Comparison of ENCODE assay signal across 8 cellular contexts in genomic region chr4:10118355-10119004, GRCh38. TPM values are rescaled to one million over a fixed set of nuclear protein-coding genes. Genes with fewer than 3 reads are reported as not detected.
A peak's percentile ranks its signal among the peaks of the same experiment; 100 is the strongest.
DNase-seq lines count a peak whose midpoint lies in the region; ATAC-seq and TF ChIP-seq lines count a peak whose summit lies in the region.

No MANE protein-coding gene starts in this region.

- H3K4me1 ChIP-seq in BLaER1, result peaks cover 85% of the 10 kb centered on the region
- H3K4me1 ChIP-seq in naive thymus-derived CD4-positive, alpha-beta T cell (ENCODE audit: control insufficient read depth in 2 of 2, insufficient read depth in 2 of 2, low read length in 2 of 2), result peaks cover 23 to 66% of the 10 kb centered on the region in 2 donors
- peaks cover 7% of the 10 kb centered on the region for H3K4me1 ChIP-seq in foreskin keratinocyte
- peaks cover 23% of the 10 kb centered on the region for H3K4me1 ChIP-seq in body of pancreas

- POLR2A ChIA-PET in naive thymus-derived CD4-positive, alpha-beta T cell (lab: Charles Lee), result interaction anchor here (0.6 to 10.8 kb wide), 23 partner anchors 7 to 427 kb away, joined by 3 to 341 read pairs (median 7); partner anchors contain the start of genes SLC2A9 and ZNF518B

- no peak for DNase-seq in activated naive CD4-positive, alpha-beta T cell treated with anti-CD3 and anti-CD28 coated beads, Interleukin-2, amount 50 U/mL, for 72 hours (ENCODE audit: low spot score in 2 of 2)
- peak in 4 of 9 donors; percentile 28 to 59 (median 50) for DNase-seq in naive thymus-derived CD4-positive, alpha-beta T cell
- no peak for DNase-seq in foreskin keratinocyte
- DNase-seq in NOMO-1 treated with DMSO at 0.1 percent for 48 hours (lab: John Stamatoyannopoulos, UW; ENCODE audit: unreplicated experiment), result no peak
- DNase-seq in body of pancreas, result no peak
- no peak for DNase-seq in dorsolateral prefrontal cortex

- peaks cover 56 to 92% (median 84%) of the 10 kb centered on the region in 7 donors for H3K4me1 Mint-ChIP-seq in naive thymus-derived CD4-positive, alpha-beta T cell

- no peak for TF ChIP-seq POLR2A in body of pancreas (IDR thresholded peaks at IDR 0.05)

- peak overlapping the region; percentile 91 for H3K4me2 ChIP-seq in BLaER1

- H3K27me3 ChIP-seq in BLaER1, result no peaks in the 10 kb centered on the region
- no peaks in the 10 kb centered on the region for H3K27me3 ChIP-seq in naive thymus-derived CD4-positive, alpha-beta T cell (ENCODE audit: control insufficient read depth in 2 of 2, insufficient read depth in 2 of 2, low read length in 2 of 2)
- no peaks in the 10 kb centered on the region for H3K27me3 ChIP-seq in foreskin keratinocyte
- H3K27me3 ChIP-seq in body of pancreas, result no peaks in the 10 kb centered on the region
- no peaks in the 10 kb centered on the region for H3K27me3 ChIP-seq in dorsolateral prefrontal cortex

- H3K9me3 ChIP-seq in BLaER1, result no peaks in the 10 kb centered on the region
- no peaks in the 10 kb centered on the region for H3K9me3 ChIP-seq in naive thymus-derived CD4-positive, alpha-beta T cell (ENCODE audit: control insufficient read depth in 2 of 3, low read length in 3 of 3)
- no peaks in the 10 kb centered on the region for H3K9me3 ChIP-seq in body of pancreas

- H3K36me3 Mint-ChIP-seq in activated naive CD4-positive, alpha-beta T cell treated with anti-CD3 and anti-CD28 coated beads, Interleukin-2, amount 50 U/mL, for 72 hours, result peaks cover 33 to 34% of the 10 kb centered on the region in 2 donors
- peaks cover 4 to 22% (median 20%) of the 10 kb centered on the region in 5 donors for H3K36me3 Mint-ChIP-seq in naive thymus-derived CD4-positive, alpha-beta T cell

- peaks cover 21% of the 10 kb centered on the region for H3K36me3 ChIP-seq in BLaER1
- peaks cover 7 to 21% (median 18%) of the 10 kb centered on the region in 3 experiments for H3K36me3 ChIP-seq in naive thymus-derived CD4-positive, alpha-beta T cell (ENCODE audit: control insufficient read depth in 2 of 3, insufficient read depth in 3 of 3, low read length in 3 of 3)
- H3K36me3 ChIP-seq in body of pancreas (replicated peaks in 1 of 2; ENCODE audit: insufficient read depth in 1 of 2, low read depth in 2 of 2), result no peaks in the 10 kb centered on the region

- intact Hi-C loops in naive thymus-derived CD4-positive, alpha-beta T cell (cut with micrococcal nuclease), result loop anchor here (1.0 to 10.0 kb wide), 4 partner anchors 39 to 604 kb away; no protein-coding TSS in a partner anchor
- intact Hi-C loops in body of pancreas (cut with DNase I), result no loop called here
- intact Hi-C loops in dorsolateral prefrontal cortex (cut with DNase I), result loop anchor here (5.0 kb wide), 4 partner anchors 39 to 179 kb away; partner anchors contain the start of gene SLC2A9 (in 1 of the 2)

- CTCF ChIA-PET in naive thymus-derived CD4-positive, alpha-beta T cell (lab: Charles Lee), result interaction anchor here (0.6 to 2.8 kb wide), 14 partner anchors 8 to 419 kb away, joined by 3 to 15 read pairs (median 4); no protein-coding TSS in a partner anchor

- peak overlapping the region; percentile 95 for H3K27ac ChIP-seq in BLaER1
- peak overlapping the region; percentile 97 for H3K27ac ChIP-seq in naive thymus-derived CD4-positive, alpha-beta T cell (ENCODE audit: low read depth, low read length)
- no peak overlapping the region for H3K27ac ChIP-seq in foreskin keratinocyte
- H3K27ac ChIP-seq in body of pancreas, result no peak overlapping the region
- H3K27ac ChIP-seq in dorsolateral prefrontal cortex, result peak overlapping the region in 27 of 59 donors; percentile 3 to 99 (median 93)

- peak overlapping the region; percentile 92 for H3K9ac ChIP-seq in BLaER1

- H3K27me3 Mint-ChIP-seq in naive thymus-derived CD4-positive, alpha-beta T cell, result no peaks in the 10 kb centered on the region

- no peaks in the 10 kb centered on the region for H3K9me3 Mint-ChIP-seq in activated naive CD4-positive, alpha-beta T cell treated with anti-CD3 and anti-CD28 coated beads, Interleukin-2, amount 50 U/mL, for 72 hours
- peaks cover 0 to 3% (median 0%) of the 10 kb centered on the region in 11 donors for H3K9me3 Mint-ChIP-seq in naive thymus-derived CD4-positive, alpha-beta T cell

- peak overlapping the region; percentile 99 to 100 for H3K27ac Mint-ChIP-seq in activated naive CD4-positive, alpha-beta T cell treated with anti-CD3 and anti-CD28 coated beads, Interleukin-2, amount 50 U/mL, for 72 hours
- H3K27ac Mint-ChIP-seq in naive thymus-derived CD4-positive, alpha-beta T cell, result peak overlapping the region; percentile 96 to 100 (median 99)

- ATAC-seq in GM21360 (IDR thresholded peaks at IDR 0.05; ENCODE audit: unreplicated experiment) (peak; percentile 13), foreskin keratinocyte (no peak), body of pancreas (no peak)
- ATAC-seq in activated naive CD4-positive, alpha-beta T cell treated with anti-CD3 and anti-CD28 coated beads, Interleukin-2, amount 50 U/mL, for 72 hours, result no peak
- no peak for ATAC-seq in naive thymus-derived CD4-positive, alpha-beta T cell

- TF ChIP-seq CTCF in foreskin keratinocyte (conservative IDR thresholded peaks at IDR 0.05) (no peak), body of pancreas (IDR thresholded peaks at IDR 0.05) (no peak), dorsolateral prefrontal cortex (IDR thresholded peaks at IDR 0.05 in 54 of 56, conservative IDR thresholded peaks at IDR 0.05 in 2 of 56; ENCODE audit: low read depth in 1 of 56, partially characterized antibody in 56 of 56) (no peak)

- H3K4me3 ChIP-seq in BLaER1, result 0 out of 2 replicates have a peak overlapping the region, but pooled peaks have one; percentile 92
- peak overlapping the region; percentile 56 for H3K4me3 ChIP-seq in naive thymus-derived CD4-positive, alpha-beta T cell (ENCODE audit: low read length)
- no peak overlapping the region for H3K4me3 ChIP-seq in body of pancreas
- H3K4me3 ChIP-seq in dorsolateral prefrontal cortex, result no peak overlapping the region

- H3K4me3 Mint-ChIP-seq in naive thymus-derived CD4-positive, alpha-beta T cell, result peak overlapping the region; percentile 90 to 99 (median 96)

- H4K20me1 ChIP-seq in BLaER1, result peaks cover 28% of the 10 kb centered on the region

- WGBS in body of pancreas, 2 donors, result 79 to 82% methylated on average over 13 of the region's 13 CpGs

RNA-seq across cellular contexts. Expression of gene WDR1, which starts 1.9 kb away (rescaled TPM):
- 100 to 1,000 TPM; 382 to 520 TPM for total RNA-seq in activated naive CD4-positive, alpha-beta T cell treated with anti-CD3 and anti-CD28 coated beads, Interleukin-2, amount 50 U/mL, for 72 hours
- 100 to 1,000 TPM; 242 to 470 (median 330) TPM for total RNA-seq in naive thymus-derived CD4-positive, alpha-beta T cell
- polyA plus RNA-seq in naive thymus-derived CD4-positive, alpha-beta T cell, result 100 to 1,000 TPM; 268 to 412 TPM
- total RNA-seq in foreskin keratinocyte, result 383 and 394 TPM in 2 replicates
- 293 and 310 TPM in 2 replicates for polyA plus RNA-seq in foreskin keratinocyte
- 10 to 100 TPM; 46.1 to 51.9 TPM for total RNA-seq in body of pancreas
- total RNA-seq in dorsolateral prefrontal cortex, result 100 to 1,000 TPM in 77 of 120 experiments, 10 to 100 TPM in 43; 67.7 to 164 (median 107) TPM

Comparison
In these comparisons a context has a peak if more than half of its experiments do, and no peak if none do; other contexts are left out.
1. H3K27ac ChIP-seq: peak in BLaER1 (single experiment) and naive thymus-derived CD4-positive, alpha-beta T cell (single experiment); none in foreskin keratinocyte (single experiment) and body of pancreas (0 of 4).
2. H3K4me3 ChIP-seq: peak in BLaER1 (single experiment) and naive thymus-derived CD4-positive, alpha-beta T cell (single experiment); none in body of pancreas (0 of 2) and dorsolateral prefrontal cortex (0 of 59).